8 cellular contexts compared by ENCODE assay signal in the genomic region with DNA sequence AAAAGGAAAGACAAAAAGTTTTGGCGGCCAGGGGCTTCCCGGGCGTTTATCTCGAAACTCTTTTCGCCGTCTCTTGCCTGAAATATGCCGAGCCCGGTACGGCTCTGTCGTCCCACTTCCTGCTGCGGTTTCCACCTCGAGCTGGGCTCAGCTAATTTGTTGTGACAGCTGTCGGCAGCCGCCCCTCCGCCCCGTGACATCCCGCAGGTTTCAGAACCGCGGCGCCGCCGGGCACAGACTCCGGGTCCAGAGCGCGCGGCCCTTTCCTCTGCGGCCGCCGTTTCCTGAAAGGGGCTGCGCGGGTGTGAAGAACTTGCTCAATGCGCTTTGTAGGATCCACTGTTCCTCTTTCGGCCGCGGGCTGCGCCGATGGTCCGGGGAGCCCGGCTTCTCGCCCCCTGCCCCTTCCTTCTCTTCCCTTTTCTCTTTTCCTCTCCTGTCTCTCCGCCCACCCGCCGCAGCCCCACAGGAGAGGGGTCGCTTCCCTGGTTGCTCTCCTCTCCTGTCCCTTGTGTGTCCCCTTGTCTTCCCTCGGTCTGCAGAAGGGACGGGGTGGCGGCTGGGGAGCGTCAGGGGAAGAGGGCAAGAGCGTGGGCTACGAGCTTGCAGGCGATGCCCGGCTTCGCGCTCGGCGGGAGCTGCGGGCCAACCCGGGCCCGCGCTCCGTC. TPM values are rescaled to one million over a fixed set of nuclear protein-coding genes. Genes with fewer than 3 reads are reported as not detected.
DNase-seq lines count a peak whose midpoint lies in the region; ATAC-seq and TF ChIP-seq lines count a peak whose summit lies in the region.

No MANE protein-coding gene starts in this region.

- H3K36me3 ChIP-seq in GM23338 (ENCODE audit: insufficient read depth) (no peaks in the 10 kb centered on the region), WERI-Rb-1 (no peaks in the 10 kb centered on the region), mammary epithelial cell (ENCODE audit: insufficient read depth, low read length) (no peaks in the 10 kb centered on the region)

- TSS peak; percentile 50 for BruUV-seq in mammary epithelial cell (replicated peaks; lab: Mats Ljungman, UMichigan)

- peak; percentile 11 for ATAC-seq in GM23338

- H3K4me1 ChIP-seq in GM23338 (ENCODE audit: insufficient read depth): peaks cover 34% of the 10 kb centered on the region
- peaks cover 67% of the 10 kb centered on the region for H3K4me1 ChIP-seq in mammary epithelial cell (ENCODE audit: insufficient read depth, low read length)

- H3K9me2 ChIP-seq in GM23338 (ENCODE audit: insufficient read depth): no peaks in the 10 kb centered on the region

- intact Hi-C loops in mammary epithelial cell (cut with micrococcal nuclease): loop anchor here (10.0 kb wide), 1 partner anchor 392 kb away; a partner anchor contains a TSS

- H3K9ac ChIP-seq in mammary epithelial cell (ENCODE audit: insufficient read depth, low read length): peak overlapping the region; percentile 50

- H3K9me3 Mint-ChIP-seq in GM23338: no peaks in the 10 kb centered on the region

- H3K36me3 Mint-ChIP-seq in GM23338 (ENCODE audit: low read depth): no peaks in the 10 kb centered on the region

- no peak overlapping the region for H3K27ac ChIP-seq in GM23338 (ENCODE audit: low read depth)
- no peak overlapping the region for H3K27ac ChIP-seq in WERI-Rb-1
- peak overlapping the region; percentile 48 for H3K27ac ChIP-seq in mammary epithelial cell (ENCODE audit: insufficient read depth, low read depth, low read length)

- H3K4me3 ChIP-seq in GM23338 (peak overlapping the region; percentile 77), WERI-Rb-1 (ENCODE audit: low read depth, low read length) (peak overlapping the region; percentile 58), mammary epithelial cell (replicated peaks in 1 of 3; ENCODE audit: insufficient read depth in 1 of 3, low read depth in 2 of 3, low read length in 3 of 3) (peak overlapping the region; percentile 56 to 74 (median 66))

- H3K27me3 Mint-ChIP-seq in GM23338 (ENCODE audit: insufficient read depth, low read depth, poor library complexity): peaks cover 31% of the 10 kb centered on the region

- H3K4me1 Mint-ChIP-seq in GM23338: peaks cover 36% of the 10 kb centered on the region

- H3K4me2 ChIP-seq in GM23338 (peak overlapping the region; percentile 93), mammary epithelial cell (ENCODE audit: insufficient read depth, low read depth, low read length) (peak overlapping the region; percentile 95)

- 0 out of 2 replicates have a peak, but pooled peaks cover 7% of the 10 kb centered on the region for H3K79me2 ChIP-seq in GM23338 (replicated peaks; ENCODE audit: insufficient read depth)
- H3K79me2 ChIP-seq in mammary epithelial cell (ENCODE audit: insufficient read depth, low read length): peaks cover 18% of the 10 kb centered on the region

- no peak for TF ChIP-seq CTCF in GM23338 (conservative IDR thresholded peaks at IDR 0.05; ENCODE audit: low read depth in 2 of 2)
- TF ChIP-seq CTCF in WERI-Rb-1 (IDR thresholded peaks at IDR 0.05; ENCODE audit: low read depth, low read length): no peak
- TF ChIP-seq CTCF in mammary epithelial cell (conservative IDR thresholded peaks at IDR 0.05 in 1 of 2, IDR thresholded peaks at IDR 0.05 in 1 of 2; ENCODE audit: extremely low read depth in 1 of 2, insufficient read depth in 1 of 2, low read depth in 1 of 2, low read length in 2 of 2): no peak

- H3K27ac Mint-ChIP-seq in GM23338: no peak overlapping the region

- in situ Hi-C loops in G401 (cut with HindIII; ENCODE audit: low sequenced_read_pairs) (no loop called here), mammary epithelial cell (cut with MboI; ENCODE audit: low sequenced_read_pairs in 2 of 2) (no loop called here)

- H3K27me3 ChIP-seq in GM23338 (ENCODE audit: insufficient read depth) (peaks cover 39% of the 10 kb centered on the region), WERI-Rb-1 (ENCODE audit: insufficient read depth, low read depth, severe bottlenecking) (peaks cover 13% of the 10 kb centered on the region), mammary epithelial cell (ENCODE audit: insufficient read depth, low read length) (no peaks in the 10 kb centered on the region)

- CTCF ChIA-PET in mammary epithelial cell (lab: Charles Lee; ENCODE audit: low non-redundant PET): no interaction called here

- H3K4me3 Mint-ChIP-seq in GM23338: peak overlapping the region; percentile 82

- H4K20me1 ChIP-seq in GM23338 (replicated peaks; ENCODE audit: insufficient read depth) (peaks cover 5% of the 10 kb centered on the region; the same call in 1 of the 2 replicates), mammary epithelial cell (ENCODE audit: insufficient read depth, low read length) (no peaks in the 10 kb centered on the region)

- peak; percentile 17 for DNase-seq in G401 (ENCODE audit: low spot score)
- DNase-seq in GM23338 (ENCODE audit: low spot score): peak; percentile 62
- DNase-seq in Kasumi-1 (lab: John Stamatoyannopoulos, UW): peak; percentile 86 to 91
- peak; percentile 47 for DNase-seq in WERI-Rb-1
- DNase-seq in mammary epithelial cell: peak; percentile 70
- DNase-seq in kidney glomerular epithelial cell (lab: John Stamatoyannopoulos, UW): peak; percentile 20
- peak; percentile 85 to 88 for DNase-seq in stimulated activated CD4-positive, alpha-beta T cell treated with anti-CD3 and anti-CD28 coated beads, Interleukin-2, amount 100 ng/mL, for 24 hours
- no peak for DNase-seq in hepatic stellate cell (ENCODE audit: low spot score)

- H2AFZ ChIP-seq in GM23338 (0 out of 2 replicates have a peak overlapping the region, but pooled peaks have one; percentile 78), mammary epithelial cell (ENCODE audit: low read depth, low read length) (peak overlapping the region; percentile 77)

- 0 out of 2 replicates have a peak, but pooled peaks cover 3% of the 10 kb centered on the region for H3F3A ChIP-seq in GM23338 (replicated peaks; ENCODE audit: low read depth)

- 4% methylated on average over 19 of the region's 61 CpGs for WGBS in mammary epithelial cell (ENCODE audit: low coverage, missing lambda C conversion rate)

- dilution Hi-C loops in mammary epithelial cell (cut with HindIII; ENCODE audit: low sequenced_read_pairs): no loop called here

- H3K9me3 ChIP-seq in WERI-Rb-1 (ENCODE audit: severe bottlenecking) (no peaks in the 10 kb centered on the region), mammary epithelial cell (replicated peaks; ENCODE audit: insufficient read depth, low read length) (no peaks in the 10 kb centered on the region)

TF ChIP-seq in GM23338, 12 proteins besides CTCF, POLR2A, EP300 and RAD21 (continues in another document):
- TF ChIP-seq EZH2phosphoT487 (IDR thresholded peaks at IDR 0.05; ENCODE audit: unreplicated experiment): no peak
- no peak for TF ChIP-seq CREB1 (CRISPR knock-in tag; IDR thresholded peaks at IDR 0.05; ENCODE audit: low read depth)
- no peak for TF ChIP-seq ZNF331 (CRISPR knock-in tag; IDR thresholded peaks at IDR 0.05; ENCODE audit: low read depth)

RNA-seq across cellular contexts. Expression of a gene that starts 0.6 kb away (rescaled TPM):
- total RNA-seq in G401 (2014; rRNA removed; shearing (Covaris generic)): 7.6 and 8.6 TPM in 2 replicates
- total RNA-seq in GM23338 (2014; rRNA removed; shearing (Covaris generic)): 7.1 and 7.7 TPM in 2 replicates
- 5.5 and 5.9 TPM in 2 replicates for polyA plus RNA-seq in GM23338 (2016; fragmentation: Nextera tagmentation; extraction: Ambion mirVana)
- 1 to 10 TPM; 6.6 to 8.3 TPM for total RNA-seq in mammary epithelial cell
- 3.0 TPM for polyA plus RNA-seq in mammary epithelial cell
- 1.3 TPM for polyA minus RNA-seq in mammary epithelial cell

RNA-seq across cellular contexts. Expression of a gene that starts 32.0 kb away (rescaled TPM):
- not detected in 2 replicates for total RNA-seq in G401 (2014; rRNA removed; shearing (Covaris generic))
- not detected in 2 replicates for total RNA-seq in GM23338 (2014; rRNA removed; shearing (Covaris generic))
- 0.21 TPM in 1 of 2 replicates, not detected in the other for polyA plus RNA-seq in GM23338 (2016; fragmentation: Nextera tagmentation; extraction: Ambion mirVana)
- not detected for total RNA-seq in mammary epithelial cell
- polyA plus RNA-seq in mammary epithelial cell: not detected
- not detected for polyA minus RNA-seq in mammary epithelial cell
